In the genomic region with DNA sequence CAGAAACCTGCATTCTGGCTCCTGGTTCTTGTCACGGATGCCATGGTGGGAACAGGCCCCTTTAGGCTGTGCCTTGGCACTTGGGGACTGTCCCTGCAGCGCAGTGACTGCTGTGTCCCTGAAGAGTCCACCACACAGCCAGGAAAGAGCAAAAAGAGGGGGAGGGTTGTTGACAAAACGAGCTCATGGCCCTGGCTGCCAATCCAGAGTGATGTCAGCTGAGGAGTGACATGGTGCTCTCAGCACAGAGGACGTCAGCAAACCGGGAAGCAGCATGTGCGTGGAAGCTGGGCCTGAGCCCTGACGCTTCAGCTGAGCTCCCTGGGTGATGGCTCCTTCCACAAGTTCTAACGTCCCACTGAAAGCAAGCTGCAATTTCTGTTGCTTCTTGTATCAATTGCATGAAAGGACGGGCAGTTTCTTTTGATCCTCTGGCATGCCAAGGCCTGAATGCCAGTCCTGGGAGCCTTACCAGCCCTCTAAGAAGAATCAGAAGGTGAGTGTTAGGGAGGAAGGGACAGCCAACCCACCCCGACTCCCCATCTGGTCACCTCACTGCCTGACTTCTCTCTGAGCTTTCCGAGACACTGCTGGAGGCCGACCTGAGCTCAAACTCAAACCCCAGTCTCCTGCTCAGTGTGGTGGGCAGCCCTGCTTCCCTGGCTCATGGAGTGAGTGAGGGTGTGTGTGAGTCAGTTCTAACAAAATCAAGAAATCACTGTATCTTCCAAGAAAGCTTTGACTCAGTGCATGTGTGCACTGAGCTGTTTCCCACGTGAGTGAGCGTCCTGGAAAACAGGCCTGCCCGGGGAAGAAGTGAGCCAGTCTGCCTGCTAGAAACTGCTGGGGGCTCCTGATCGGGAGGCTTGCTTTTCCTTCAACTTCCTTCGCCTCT, we compare ENCODE assay signal across 1 cellular context.
TF ChIP-seq lines count a peak whose summit lies in the region.

No MANE protein-coding gene starts in this region.

TF ChIP-seq in HepG2, 621 proteins besides CTCF, POLR2A, EP300 and RAD21 (continues in another document):
- TF ChIP-seq, protein P1, sequence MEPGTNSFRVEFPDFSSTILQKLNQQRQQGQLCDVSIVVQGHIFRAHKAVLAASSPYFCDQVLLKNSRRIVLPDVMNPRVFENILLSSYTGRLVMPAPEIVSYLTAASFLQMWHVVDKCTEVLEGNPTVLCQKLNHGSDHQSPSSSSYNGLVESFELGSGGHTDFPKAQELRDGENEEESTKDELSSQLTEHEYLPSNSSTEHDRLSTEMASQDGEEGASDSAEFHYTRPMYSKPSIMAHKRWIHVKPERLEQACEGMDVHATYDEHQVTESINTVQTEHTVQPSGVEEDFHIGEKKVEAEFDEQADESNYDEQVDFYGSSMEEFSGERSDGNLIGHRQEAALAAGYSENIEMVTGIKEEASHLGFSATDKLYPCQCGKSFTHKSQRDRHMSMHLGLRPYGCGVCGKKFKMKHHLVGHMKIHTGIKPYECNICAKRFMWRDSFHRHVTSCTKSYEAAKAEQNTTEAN (CRISPR knock-in tag; conservative IDR thresholded peaks at IDR 0.05): 0 out of 2 replicates have a peak, but pooled peaks have one; percentile 29
- TF ChIP-seq, protein P2, sequence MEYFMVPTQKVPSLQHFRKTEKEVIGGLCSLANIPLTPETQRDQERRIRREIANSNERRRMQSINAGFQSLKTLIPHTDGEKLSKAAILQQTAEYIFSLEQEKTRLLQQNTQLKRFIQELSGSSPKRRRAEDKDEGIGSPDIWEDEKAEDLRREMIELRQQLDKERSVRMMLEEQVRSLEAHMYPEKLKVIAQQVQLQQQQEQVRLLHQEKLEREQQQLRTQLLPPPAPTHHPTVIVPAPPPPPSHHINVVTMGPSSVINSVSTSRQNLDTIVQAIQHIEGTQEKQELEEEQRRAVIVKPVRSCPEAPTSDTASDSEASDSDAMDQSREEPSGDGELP (IDR thresholded peaks at IDR 0.05; ENCODE audit: borderline replicate concordance, low read depth): peak; percentile 54; the same call in 1 of the 2 replicates
- TF ChIP-seq ZNF75D (CRISPR knock-in tag; IDR thresholded peaks at IDR 0.05; ENCODE audit: borderline replicate concordance) (0 out of 2 replicates have a peak, but pooled peaks have one; percentile 30), FOXA3 (CRISPR knock-in tag; IDR thresholded peaks at IDR 0.05) (peak; percentile 92), TEAD2 (CRISPR knock-in tag; IDR thresholded peaks at IDR 0.05) (no peak), RFX1 (IDR thresholded peaks at IDR 0.05) (no peak), ELF1 (CRISPR knock-in tag; IDR thresholded peaks at IDR 0.05) (peak; percentile 44; the same call in 1 of the 2 replicates), HOXA3 (CRISPR knock-in tag; IDR thresholded peaks at IDR 0.05) (peak; percentile 93), TGIF2 (CRISPR knock-in tag; IDR thresholded peaks at IDR 0.05) (peak; percentile 49; the same call in 1 of the 2 replicates), ZNF761 (CRISPR knock-in tag; conservative IDR thresholded peaks at IDR 0.05) (0 out of 2 replicates have a peak, but pooled peaks have one; percentile 38), SOX6 (IDR thresholded peaks at IDR 0.05) (no peak), SOX6 (CRISPR knock-in tag; IDR thresholded peaks at IDR 0.05) (0 out of 2 replicates have a peak, but pooled peaks have one; percentile 19), SAP130 (CRISPR knock-in tag; IDR thresholded peaks at IDR 0.05; ENCODE audit: low read depth) (peak; percentile 78), POLR2AphosphoS2 (IDR thresholded peaks at IDR 0.05; ENCODE audit: low read depth, low read length) (no peak), RARA (CRISPR knock-in tag; IDR thresholded peaks at IDR 0.05) (0 out of 2 replicates have a peak, but pooled peaks have one; percentile 7), ZNF552 (CRISPR knock-in tag; IDR thresholded peaks at IDR 0.05; ENCODE audit: borderline replicate concordance) (no peak), ARID2 (CRISPR knock-in tag; IDR thresholded peaks at IDR 0.05; ENCODE audit: borderline replicate concordance) (no peak), CHD4 (IDR thresholded peaks at IDR 0.05; ENCODE audit: borderline replicate concordance, low read length) (no peak), TOPORS (CRISPR knock-in tag; IDR thresholded peaks at IDR 0.05) (no peak), KDM5B (CRISPR knock-in tag; IDR thresholded peaks at IDR 0.05; ENCODE audit: borderline replicate concordance) (0 out of 2 replicates have a peak, but pooled peaks have one; percentile 27), FOXO1 (CRISPR knock-in tag; IDR thresholded peaks at IDR 0.05) (peak; percentile 64), ZNF563 (CRISPR knock-in tag; IDR thresholded peaks at IDR 0.05) (no peak), HNRNPUL1 (IDR thresholded peaks at IDR 0.05; ENCODE audit: low read depth, low read length) (no peak), YEATS4 (CRISPR knock-in tag; IDR thresholded peaks at IDR 0.05; ENCODE audit: borderline replicate concordance) (no peak), HDAC2 (CRISPR knock-in tag; IDR thresholded peaks at IDR 0.05) (peak; percentile 25; the same call in 1 of the 2 replicates)
- TF ChIP-seq, protein P3, sequence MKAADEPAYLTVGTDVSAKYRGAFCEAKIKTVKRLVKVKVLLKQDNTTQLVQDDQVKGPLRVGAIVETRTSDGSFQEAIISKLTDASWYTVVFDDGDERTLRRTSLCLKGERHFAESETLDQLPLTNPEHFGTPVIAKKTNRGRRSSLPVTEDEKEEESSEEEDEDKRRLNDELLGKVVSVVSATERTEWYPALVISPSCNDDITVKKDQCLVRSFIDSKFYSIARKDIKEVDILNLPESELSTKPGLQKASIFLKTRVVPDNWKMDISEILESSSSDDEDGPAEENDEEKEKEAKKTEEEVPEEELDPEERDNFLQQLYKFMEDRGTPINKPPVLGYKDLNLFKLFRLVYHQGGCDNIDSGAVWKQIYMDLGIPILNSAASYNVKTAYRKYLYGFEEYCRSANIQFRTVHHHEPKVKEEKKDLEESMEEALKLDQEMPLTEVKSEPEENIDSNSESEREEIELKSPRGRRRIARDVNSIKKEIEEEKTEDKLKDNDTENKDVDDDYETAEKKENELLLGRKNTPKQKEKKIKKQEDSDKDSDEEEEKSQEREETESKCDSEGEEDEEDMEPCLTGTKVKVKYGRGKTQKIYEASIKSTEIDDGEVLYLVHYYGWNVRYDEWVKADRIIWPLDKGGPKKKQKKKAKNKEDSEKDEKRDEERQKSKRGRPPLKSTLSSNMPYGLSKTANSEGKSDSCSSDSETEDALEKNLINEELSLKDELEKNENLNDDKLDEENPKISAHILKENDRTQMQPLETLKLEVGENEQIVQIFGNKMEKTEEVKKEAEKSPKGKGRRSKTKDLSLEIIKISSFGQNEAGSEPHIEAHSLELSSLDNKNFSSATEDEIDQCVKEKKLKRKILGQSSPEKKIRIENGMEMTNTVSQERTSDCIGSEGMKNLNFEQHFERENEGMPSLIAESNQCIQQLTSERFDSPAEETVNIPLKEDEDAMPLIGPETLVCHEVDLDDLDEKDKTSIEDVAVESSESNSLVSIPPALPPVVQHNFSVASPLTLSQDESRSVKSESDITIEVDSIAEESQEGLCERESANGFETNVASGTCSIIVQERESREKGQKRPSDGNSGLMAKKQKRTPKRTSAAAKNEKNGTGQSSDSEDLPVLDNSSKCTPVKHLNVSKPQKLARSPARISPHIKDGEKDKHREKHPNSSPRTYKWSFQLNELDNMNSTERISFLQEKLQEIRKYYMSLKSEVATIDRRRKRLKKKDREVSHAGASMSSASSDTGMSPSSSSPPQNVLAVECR (CRISPR knock-in tag; IDR thresholded peaks at IDR 0.05; ENCODE audit: borderline replicate concordance): 0 out of 2 replicates have a peak, but pooled peaks have one; percentile 29
- TF ChIP-seq, protein P4, sequence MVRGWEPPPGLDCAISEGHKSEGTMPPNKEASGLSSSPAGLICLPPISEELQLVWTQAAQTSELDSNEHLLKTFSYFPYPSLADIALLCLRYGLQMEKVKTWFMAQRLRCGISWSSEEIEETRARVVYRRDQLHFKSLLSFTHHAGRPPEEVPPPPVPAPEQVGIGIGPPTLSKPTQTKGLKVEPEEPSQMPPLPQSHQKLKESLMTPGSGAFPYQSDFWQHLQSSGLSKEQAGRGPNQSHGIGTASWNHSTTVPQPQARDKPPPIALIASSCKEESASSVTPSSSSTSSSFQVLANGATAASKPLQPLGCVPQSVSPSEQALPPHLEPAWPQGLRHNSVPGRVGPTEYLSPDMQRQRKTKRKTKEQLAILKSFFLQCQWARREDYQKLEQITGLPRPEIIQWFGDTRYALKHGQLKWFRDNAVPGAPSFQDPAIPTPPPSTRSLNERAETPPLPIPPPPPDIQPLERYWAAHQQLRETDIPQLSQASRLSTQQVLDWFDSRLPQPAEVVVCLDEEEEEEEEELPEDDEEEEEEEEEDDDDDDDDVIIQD (CRISPR knock-in tag; IDR thresholded peaks at IDR 0.05; ENCODE audit: low read depth): 0 out of 2 replicates have a peak, but pooled peaks have one; percentile 13
- TF ChIP-seq, protein P5, sequence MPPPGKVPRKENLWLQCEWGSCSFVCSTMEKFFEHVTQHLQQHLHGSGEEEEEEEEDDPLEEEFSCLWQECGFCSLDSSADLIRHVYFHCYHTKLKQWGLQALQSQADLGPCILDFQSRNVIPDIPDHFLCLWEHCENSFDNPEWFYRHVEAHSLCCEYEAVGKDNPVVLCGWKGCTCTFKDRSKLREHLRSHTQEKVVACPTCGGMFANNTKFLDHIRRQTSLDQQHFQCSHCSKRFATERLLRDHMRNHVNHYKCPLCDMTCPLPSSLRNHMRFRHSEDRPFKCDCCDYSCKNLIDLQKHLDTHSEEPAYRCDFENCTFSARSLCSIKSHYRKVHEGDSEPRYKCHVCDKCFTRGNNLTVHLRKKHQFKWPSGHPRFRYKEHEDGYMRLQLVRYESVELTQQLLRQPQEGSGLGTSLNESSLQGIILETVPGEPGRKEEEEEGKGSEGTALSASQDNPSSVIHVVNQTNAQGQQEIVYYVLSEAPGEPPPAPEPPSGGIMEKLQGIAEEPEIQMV (CRISPR knock-in tag; IDR thresholded peaks at IDR 0.05; ENCODE audit: low read depth): 0 out of 2 replicates have a peak, but pooled peaks have one; percentile 35
- TF ChIP-seq, protein P6, sequence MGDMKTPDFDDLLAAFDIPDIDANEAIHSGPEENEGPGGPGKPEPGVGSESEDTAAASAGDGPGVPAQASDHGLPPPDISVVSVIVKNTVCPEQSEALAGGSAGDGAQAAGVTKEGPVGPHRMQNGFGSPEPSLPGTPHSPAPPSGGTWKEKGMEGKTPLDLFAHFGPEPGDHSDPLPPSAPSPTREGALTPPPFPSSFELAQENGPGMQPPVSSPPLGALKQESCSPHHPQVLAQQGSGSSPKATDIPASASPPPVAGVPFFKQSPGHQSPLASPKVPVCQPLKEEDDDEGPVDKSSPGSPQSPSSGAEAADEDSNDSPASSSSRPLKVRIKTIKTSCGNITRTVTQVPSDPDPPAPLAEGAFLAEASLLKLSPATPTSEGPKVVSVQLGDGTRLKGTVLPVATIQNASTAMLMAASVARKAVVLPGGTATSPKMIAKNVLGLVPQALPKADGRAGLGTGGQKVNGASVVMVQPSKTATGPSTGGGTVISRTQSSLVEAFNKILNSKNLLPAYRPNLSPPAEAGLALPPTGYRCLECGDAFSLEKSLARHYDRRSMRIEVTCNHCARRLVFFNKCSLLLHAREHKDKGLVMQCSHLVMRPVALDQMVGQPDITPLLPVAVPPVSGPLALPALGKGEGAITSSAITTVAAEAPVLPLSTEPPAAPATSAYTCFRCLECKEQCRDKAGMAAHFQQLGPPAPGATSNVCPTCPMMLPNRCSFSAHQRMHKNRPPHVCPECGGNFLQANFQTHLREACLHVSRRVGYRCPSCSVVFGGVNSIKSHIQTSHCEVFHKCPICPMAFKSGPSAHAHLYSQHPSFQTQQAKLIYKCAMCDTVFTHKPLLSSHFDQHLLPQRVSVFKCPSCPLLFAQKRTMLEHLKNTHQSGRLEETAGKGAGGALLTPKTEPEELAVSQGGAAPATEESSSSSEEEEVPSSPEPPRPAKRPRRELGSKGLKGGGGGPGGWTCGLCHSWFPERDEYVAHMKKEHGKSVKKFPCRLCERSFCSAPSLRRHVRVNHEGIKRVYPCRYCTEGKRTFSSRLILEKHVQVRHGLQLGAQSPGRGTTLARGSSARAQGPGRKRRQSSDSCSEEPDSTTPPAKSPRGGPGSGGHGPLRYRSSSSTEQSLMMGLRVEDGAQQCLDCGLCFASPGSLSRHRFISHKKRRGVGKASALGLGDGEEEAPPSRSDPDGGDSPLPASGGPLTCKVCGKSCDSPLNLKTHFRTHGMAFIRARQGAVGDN (CRISPR knock-in tag; IDR thresholded peaks at IDR 0.05): peak; percentile 76
- TF ChIP-seq, protein P7, sequence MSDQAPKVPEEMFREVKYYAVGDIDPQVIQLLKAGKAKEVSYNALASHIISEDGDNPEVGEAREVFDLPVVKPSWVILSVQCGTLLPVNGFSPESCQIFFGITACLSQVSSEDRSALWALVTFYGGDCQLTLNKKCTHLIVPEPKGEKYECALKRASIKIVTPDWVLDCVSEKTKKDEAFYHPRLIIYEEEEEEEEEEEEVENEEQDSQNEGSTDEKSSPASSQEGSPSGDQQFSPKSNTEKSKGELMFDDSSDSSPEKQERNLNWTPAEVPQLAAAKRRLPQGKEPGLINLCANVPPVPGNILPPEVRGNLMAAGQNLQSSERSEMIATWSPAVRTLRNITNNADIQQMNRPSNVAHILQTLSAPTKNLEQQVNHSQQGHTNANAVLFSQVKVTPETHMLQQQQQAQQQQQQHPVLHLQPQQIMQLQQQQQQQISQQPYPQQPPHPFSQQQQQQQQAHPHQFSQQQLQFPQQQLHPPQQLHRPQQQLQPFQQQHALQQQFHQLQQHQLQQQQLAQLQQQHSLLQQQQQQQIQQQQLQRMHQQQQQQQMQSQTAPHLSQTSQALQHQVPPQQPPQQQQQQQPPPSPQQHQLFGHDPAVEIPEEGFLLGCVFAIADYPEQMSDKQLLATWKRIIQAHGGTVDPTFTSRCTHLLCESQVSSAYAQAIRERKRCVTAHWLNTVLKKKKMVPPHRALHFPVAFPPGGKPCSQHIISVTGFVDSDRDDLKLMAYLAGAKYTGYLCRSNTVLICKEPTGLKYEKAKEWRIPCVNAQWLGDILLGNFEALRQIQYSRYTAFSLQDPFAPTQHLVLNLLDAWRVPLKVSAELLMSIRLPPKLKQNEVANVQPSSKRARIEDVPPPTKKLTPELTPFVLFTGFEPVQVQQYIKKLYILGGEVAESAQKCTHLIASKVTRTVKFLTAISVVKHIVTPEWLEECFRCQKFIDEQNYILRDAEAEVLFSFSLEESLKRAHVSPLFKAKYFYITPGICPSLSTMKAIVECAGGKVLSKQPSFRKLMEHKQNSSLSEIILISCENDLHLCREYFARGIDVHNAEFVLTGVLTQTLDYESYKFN (CRISPR knock-in tag; conservative IDR thresholded peaks at IDR 0.05): no peak; the same call in 1 of the 2 replicates
- TF ChIP-seq, protein P8, sequence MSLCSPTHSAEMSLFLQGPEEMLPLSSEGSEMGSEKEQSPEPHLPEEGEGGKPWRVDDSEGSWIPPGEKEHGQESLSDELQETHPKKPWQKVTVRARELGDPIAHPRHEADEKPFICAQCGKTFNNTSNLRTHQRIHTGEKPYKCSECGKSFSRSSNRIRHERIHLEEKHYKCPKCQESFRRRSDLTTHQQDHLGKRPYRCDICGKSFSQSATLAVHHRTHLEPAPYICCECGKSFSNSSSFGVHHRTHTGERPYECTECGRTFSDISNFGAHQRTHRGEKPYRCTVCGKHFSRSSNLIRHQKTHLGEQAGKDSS (CRISPR knock-in tag; IDR thresholded peaks at IDR 0.05; ENCODE audit: borderline replicate concordance, low read depth): 0 out of 2 replicates have a peak, but pooled peaks have one; percentile 3
- TF ChIP-seq, protein P9, sequence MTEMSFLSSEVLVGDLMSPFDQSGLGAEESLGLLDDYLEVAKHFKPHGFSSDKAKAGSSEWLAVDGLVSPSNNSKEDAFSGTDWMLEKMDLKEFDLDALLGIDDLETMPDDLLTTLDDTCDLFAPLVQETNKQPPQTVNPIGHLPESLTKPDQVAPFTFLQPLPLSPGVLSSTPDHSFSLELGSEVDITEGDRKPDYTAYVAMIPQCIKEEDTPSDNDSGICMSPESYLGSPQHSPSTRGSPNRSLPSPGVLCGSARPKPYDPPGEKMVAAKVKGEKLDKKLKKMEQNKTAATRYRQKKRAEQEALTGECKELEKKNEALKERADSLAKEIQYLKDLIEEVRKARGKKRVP (CRISPR knock-in tag; IDR thresholded peaks at IDR 0.05): peak in 1 of 2 experiments; percentile 51; a peak in 1 of 4 replicates
